In the genomic region with DNA sequence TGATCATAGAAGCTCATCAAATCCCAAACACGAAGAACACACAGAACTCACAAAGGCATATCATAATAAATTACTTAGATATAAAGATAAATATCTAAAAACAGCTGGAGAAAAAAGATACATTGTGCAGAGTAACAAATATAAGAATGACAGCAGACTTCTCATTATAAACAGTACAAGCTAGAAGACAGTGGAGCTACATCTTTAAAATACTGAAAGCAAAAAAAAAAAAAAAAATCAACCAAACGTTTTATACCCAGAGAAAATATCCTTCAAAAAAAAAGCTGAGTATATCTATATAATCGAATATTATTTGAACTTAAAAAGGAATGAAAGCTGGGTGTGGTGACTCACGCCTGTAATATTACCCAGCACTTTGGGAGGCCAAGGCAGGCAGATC, we compare ENCODE assay signal across 14 cellular contexts.
DNase-seq lines count a peak whose midpoint lies in the region; ATAC-seq and FAIRE-seq lines count a peak whose summit lies in the region.
"Had no signal": no experiment of that assay in that cellular context is flagged by ENCODE, and none has a peak within 500 bp of the region (broad histone marks: within the 10 kb centered on the region; RNA-seq: fewer than 3 reads in every experiment).

No MANE protein-coding gene starts in this region.

- DNase-seq in ACHN: peak; percentile 22
- peak; percentile 25 for DNase-seq in Kasumi-1 (lab: John Stamatoyannopoulos, UW)
- no peak for DNase-seq in Right ventricle myocardium superior
- no peak for DNase-seq in RPMI8226
- DNase-seq: H7, NCI-H1436, NCI-H2029, NCI-H774, T1000 had no signal

- intact Hi-C loops in Right ventricle myocardium superior (cut with DNase I): no loop called here

- peak; percentile 90 for FAIRE-seq in G401.6 (lab: Jason Lieb, UNC)
- FAIRE-seq in TTC549 (lab: Jason Lieb, UNC): peak; percentile 76
- FAIRE-seq: GM12891, GM18507 had no signal

- in situ Hi-C loops in ACHN (cut with HindIII; ENCODE audit: low pct_ligation_motif_present, low pct_unique_long_range_greater_than_20kb, low sequenced_read_pairs): no loop called here

- ATAC-seq in Right ventricle myocardium superior (ENCODE audit: poor library complexity): no peak
- ATAC-seq in HG02870 (IDR thresholded peaks at IDR 0.05; ENCODE audit: unreplicated experiment): no peak

Comparison
In these comparisons a context has a peak if more than half of its experiments do, and no peak if none do; other contexts are left out.
1. DNase-seq: peak in ACHN (single experiment) and Kasumi-1 (2 of 2); none in Right ventricle myocardium superior (single experiment) and RPMI8226 (single experiment).